In genomic region chr14:106286697-106287290, GRCh38 we compare ENCODE assay signal across 11 cellular contexts.
DNase-seq lines count a peak whose midpoint lies in the region; ATAC-seq and TF ChIP-seq lines count a peak whose summit lies in the region.
"Had no signal": no experiment of that assay in that cellular context is flagged by ENCODE, and none has a peak within 500 bp of the region (broad histone marks: within the 10 kb centered on the region; RNA-seq: fewer than 3 reads in every experiment).

No MANE protein-coding gene starts in this region.

- no TSS peak for BruUV-seq in Calu3 (replicated peaks; lab: Mats Ljungman, UMichigan)

- no peak overlapping the region for H3K4me3 Mint-ChIP-seq in Calu3 (ENCODE audit: low read depth, unreplicated experiment)

- H3F3A ChIP-seq in Loucy (ENCODE audit: low read depth), result no peaks in the 10 kb centered on the region

- peaks cover 15% of the 10 kb centered on the region for H3K4me1 ChIP-seq in Loucy (ENCODE audit: insufficient read depth, low read length, poor library complexity, severe bottlenecking)
- H3K4me1 ChIP-seq: HAP-1 had no signal

- intact Hi-C loops in Calu3 (cut with micrococcal nuclease; ENCODE audit: unreplicated experiment) (no loop called here), left colon (cut with DNase I, micrococcal nuclease) (no loop called here)

- no peak overlapping the region for H3K9ac ChIP-seq in Loucy (ENCODE audit: low read depth, low read length, poor library complexity, severe bottlenecking)

- H3K27ac Mint-ChIP-seq in Calu3 (ENCODE audit: unreplicated experiment), result no peak overlapping the region

- H3K79me2 ChIP-seq in Loucy (ENCODE audit: insufficient read depth, low read length), result no peaks in the 10 kb centered on the region

- peaks cover 44% of the 10 kb centered on the region for H3K27me3 Mint-ChIP-seq in Calu3 (ENCODE audit: unreplicated experiment)

- H2AFZ ChIP-seq in Loucy (ENCODE audit: low read length), result no peak overlapping the region

- H3K36me3 ChIP-seq in GM06990 (ENCODE audit: control insufficient read depth, insufficient read depth, low read length) (no peaks in the 10 kb centered on the region), Loucy (ENCODE audit: insufficient read depth, low read length) (no peaks in the 10 kb centered on the region; the same call in 1 of the 2 replicates)
- H3K36me3 ChIP-seq: HAP-1 had no signal

- no peaks in the 10 kb centered on the region for H3K4me1 Mint-ChIP-seq in Calu3 (ENCODE audit: low read depth, unreplicated experiment)

- H3K9me3 Mint-ChIP-seq in Calu3 (ENCODE audit: low read depth, unreplicated experiment), result no peaks in the 10 kb centered on the region

- peak; percentile 81 for TF ChIP-seq CTCF in C4-2B (conservative IDR thresholded peaks at IDR 0.05)
- TF ChIP-seq CTCF in GM06990 (IDR thresholded peaks at IDR 0.05; ENCODE audit: insufficient read depth, low read length, poor library complexity, severe bottlenecking), result peak; percentile 76
- TF ChIP-seq CTCF in Loucy (conservative IDR thresholded peaks at IDR 0.05; ENCODE audit: low read length), result peak; percentile 58
- no peak for TF ChIP-seq CTCF in Calu3 (IDR thresholded peaks at IDR 0.05; ENCODE audit: unreplicated experiment)

- H3K9me3 ChIP-seq in Loucy (ENCODE audit: insufficient read depth, low read depth, low read length), result no peaks in the 10 kb centered on the region
- H3K9me3 ChIP-seq: HAP-1 had no signal

- H3K27me3 ChIP-seq in GM06990 (replicated peaks; ENCODE audit: control insufficient read depth, insufficient read depth, low read length) (no peaks in the 10 kb centered on the region), Loucy (ENCODE audit: insufficient read depth, low read length, poor library complexity, severe bottlenecking) (no peaks in the 10 kb centered on the region)

- no peak overlapping the region for H3K4me2 ChIP-seq in Loucy (ENCODE audit: low read depth, low read length, poor library complexity, severe bottlenecking)

- no peak for ATAC-seq in GM21423 (IDR thresholded peaks at IDR 0.05; ENCODE audit: unreplicated experiment)
- no peak for ATAC-seq in left colon

- DNase-seq in GM06990 (ENCODE audit: extremely low read depth, insufficient read length) (peak; percentile 37), Calu3 (no peak), DMS153 treated with DMSO at 0.1 percent for 48 hours (lab: John Stamatoyannopoulos, UW; ENCODE audit: unreplicated experiment) (no peak), left colon (no peak)
- DNase-seq in activated T-helper 9 cell treated with anti-CD3 and anti-CD28 coated beads, Interleukin-2, amount 50 U/mL, for 16 hours (ENCODE audit: low read depth), result peak; percentile 10
- DNase-seq: substantia nigra, T1000 had no signal

- no peaks in the 10 kb centered on the region for H3K9me2 ChIP-seq in Loucy (replicated peaks; ENCODE audit: low read depth, low read length)

- CTCF ChIA-PET in Calu3 (lab: Charles Lee), result no interaction called here

- no peak overlapping the region for H3K4me3 ChIP-seq in GM06990 (replicated peaks; ENCODE audit: low read depth, low read length)
- H3K4me3 ChIP-seq in Loucy (ENCODE audit: low read length, poor library complexity, severe bottlenecking), result no peak overlapping the region
- H3K4me3 ChIP-seq: HAP-1 had no signal

- no peaks in the 10 kb centered on the region for H4K20me1 ChIP-seq in Loucy (ENCODE audit: insufficient read depth, low read length, poor library complexity, severe bottlenecking)

- H3K27ac ChIP-seq in C4-2B, result no peak overlapping the region

- no peaks in the 10 kb centered on the region for H3K36me3 Mint-ChIP-seq in Calu3 (ENCODE audit: insufficient read depth, unreplicated experiment)

Comparison
In these comparisons a context has a peak if more than half of its experiments do, and no peak if none do; other contexts are left out.
1. DNase-seq: peak in GM06990 (single experiment) and activated T-helper 9 cell treated with anti-CD3 and anti-CD28 coated beads, Interleukin-2, amount 50 U/mL, for 16 hours (single experiment); none in Calu3 (single experiment), DMS153 treated with DMSO at 0.1 percent for 48 hours (single experiment) and left colon (0 of 2).